In genomic region chr9:254516-254915, GRCh38 we compare ENCODE assay signal across 29 cellular contexts.
"Had no signal": no experiment of that assay in that cellular context is flagged by ENCODE, and none has a peak within 500 bp of the region (broad histone marks: within the 10 kb centered on the region; RNA-seq: fewer than 3 reads in every experiment).

No MANE protein-coding gene starts in this region.

- H3K4me3 ChIP-seq: body of pancreas, gastrocnemius medialis, left lung, lower lobe of right lung, neural progenitor cell, sigmoid colon, thoracic aorta, uterus had no signal

- H3K27ac ChIP-seq: body of pancreas, epithelial cell of prostate, gastrocnemius medialis, left lung, lower lobe of right lung, neural progenitor cell, sigmoid colon, thoracic aorta, uterus, WERI-Rb-1 had no signal

- FAIRE-seq: colon, endometrium, small intestine had no signal

- H3K36me3 ChIP-seq: gastrocnemius medialis, left lung, lower lobe of right lung, neural progenitor cell, sigmoid colon, thoracic aorta, uterus, WERI-Rb-1 had no signal

- H3K4me1 ChIP-seq: gastrocnemius medialis, neural progenitor cell, sigmoid colon, uterus had no signal

- H3K9me3 ChIP-seq: body of pancreas, gastrocnemius medialis, left lung, lower lobe of right lung, sigmoid colon, thoracic aorta, uterus had no signal

- H3K9ac ChIP-seq: neural progenitor cell had no signal

- ATAC-seq: activated CD8-positive, alpha-beta T cell treated with anti-CD3 and anti-CD28 coated beads for 36 hours; activated T-cell treated with anti-CD3 and anti-CD28 coated beads, Interleukin-2, amount 50 U/mL, for 72 hours; body of pancreas; gastrocnemius medialis; left lung; lower lobe of right lung; naive thymus-derived CD8-positive, alpha-beta T cell; stimulated activated effector memory CD8-positive, alpha-beta T cell treated with anti-CD3 and anti-CD28 coated beads, Interleukin-12 subunit alpha, Interleukin-12 subunit beta, amount 100 ng/mL, for 72 hours; T-helper 17 cell had no signal

- DNase-seq: activated CD4-positive, alpha-beta T cell treated with anti-CD3 and anti-CD28 coated beads, Interleukin-2, amount 50 U/mL, for 1 hour; activated CD4-positive, CD25-positive, alpha-beta regulatory T cell treated with anti-CD3 and anti-CD28 coated beads, Interleukin-2, amount 50 U/mL, for 72 hours; activated CD8-positive, alpha-beta T cell treated with anti-CD3 and anti-CD28 coated beads for 36 hours; activated naive CD4-positive, alpha-beta T cell treated with Interleukin-2 at 50 U/mL for 16 hours; activated T-cell treated with anti-CD3 and anti-CD28 coated beads, Interleukin-2, amount 50 U/mL, for 72 hours; anterior cingulate cortex; body of pancreas; dermis blood vessel endothelial cell; effector CD4-positive, alpha-beta T cell; gastrocnemius medialis; hippocampal formation; immature natural killer cell; left lung; lower lobe of right lung; mesenchymal stem cell; naive thymus-derived CD8-positive, alpha-beta T cell; sigmoid colon; small intestine; stimulated activated CD4-positive, alpha-beta T cell treated with anti-CD3 and anti-CD28 coated beads, Interleukin-4, amount 100 ng/mL, for 24 hours; T-helper 17 cell; T1000; uterus; WERI-Rb-1 had no signal

- H3K27me3 ChIP-seq: body of pancreas, gastrocnemius medialis, left lung, neural progenitor cell, sigmoid colon, uterus had no signal
